ENCODE assay signal across 9 cellular contexts in the genomic region with DNA sequence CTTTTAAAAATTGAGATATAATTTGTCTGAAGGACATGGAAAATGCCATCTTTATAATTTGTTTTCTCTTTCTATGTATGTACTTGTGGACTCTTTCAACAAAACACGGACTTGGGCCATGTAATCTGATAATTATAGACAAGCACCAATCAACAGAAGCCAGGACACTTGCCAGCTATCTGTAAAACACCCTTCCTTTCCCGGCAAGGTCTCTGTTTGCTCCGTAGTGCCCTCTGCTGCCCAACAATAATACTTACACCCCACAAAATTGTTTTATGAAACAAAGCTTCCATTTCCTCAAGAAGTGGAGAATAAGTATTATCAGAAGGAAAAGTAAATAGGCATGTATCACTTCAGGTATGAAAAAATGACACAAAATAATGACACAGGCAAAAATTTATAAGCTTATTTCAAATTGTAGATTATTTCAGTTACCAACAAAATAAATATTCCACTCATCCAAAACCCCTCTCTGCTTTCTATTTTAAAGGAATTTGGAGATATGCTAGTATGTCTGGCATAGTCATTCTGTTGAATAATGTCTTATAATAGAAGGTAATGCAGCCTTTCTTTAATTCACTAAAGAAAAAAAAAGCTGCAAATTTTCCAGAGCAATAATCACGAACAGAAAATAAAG. TPM values are rescaled to one million over a fixed set of nuclear protein-coding genes. Genes with fewer than 3 reads are reported as not detected.
DNase-seq lines count a peak whose midpoint lies in the region; ATAC-seq and TF ChIP-seq lines count a peak whose summit lies in the region.
"Had no signal": no experiment of that assay in that cellular context is flagged by ENCODE, and none has a peak within 500 bp of the region (broad histone marks: within the 10 kb centered on the region; RNA-seq: fewer than 3 reads in every experiment).

No MANE protein-coding gene starts in this region.

- CTCF ChIA-PET in activated naive CD4-positive, alpha-beta T cell treated with anti-CD3 and anti-CD28 coated beads for 36 hours (lab: Charles Lee): interaction anchor here (0.6 to 2.3 kb wide), 38 partner anchors 8 to 619 kb away, joined by 3 to 40 read pairs (median 3); a partner anchor contains a TSS

- intact Hi-C loops in activated naive CD4-positive, alpha-beta T cell treated with anti-CD3 and anti-CD28 coated beads for 36 hours (cut with micrococcal nuclease): loop anchor here (1.0 to 5.0 kb wide), 8 partner anchors 12 to 1241 kb away; no protein-coding TSS in a partner anchor
- intact Hi-C loops in heart right ventricle (cut with DNase I) (loop anchor here in 5 of 10 donors (5.0 to 10.0 kb wide), 4 partner anchors 533 to 553 kb away; no protein-coding TSS in a partner anchor), sciatic nerve (cut with DNase I) (loop anchor here (10.0 kb wide), 1 partner anchor 363 kb away; no protein-coding TSS in a partner anchor)

- no peaks in the 10 kb centered on the region for H3K9me2 ChIP-seq in GM23248 (ENCODE audit: insufficient read depth)

- in situ Hi-C loops in GM23248 (cut with MboI): loop anchor here (10.0 to 25.0 kb wide), 2 partner anchors 435 to 553 kb away; no protein-coding TSS in a partner anchor

- no peak overlapping the region for H3K27ac Mint-ChIP-seq in activated naive CD4-positive, alpha-beta T cell treated with anti-CD3 and anti-CD28 coated beads for 36 hours

- H3K4me2 ChIP-seq in GM23248 (ENCODE audit: unreplicated experiment): no peak overlapping the region

- H3K4me1 Mint-ChIP-seq in activated naive CD4-positive, alpha-beta T cell treated with anti-CD3 and anti-CD28 coated beads for 36 hours (ENCODE audit: low read depth): no peaks in the 10 kb centered on the region

- H3K9me3 Mint-ChIP-seq in activated naive CD4-positive, alpha-beta T cell treated with anti-CD3 and anti-CD28 coated beads for 36 hours: no peaks in the 10 kb centered on the region

- no peaks in the 10 kb centered on the region for H3K27me3 Mint-ChIP-seq in activated naive CD4-positive, alpha-beta T cell treated with anti-CD3 and anti-CD28 coated beads for 36 hours (ENCODE audit: low read depth)

- peak in 8 of 9 donors; percentile 50 to 80 (median 74) for TF ChIP-seq CTCF in heart right ventricle (IDR thresholded peaks at IDR 0.05)

- ATAC-seq in SK-N-SH treated with all-trans-retinoic acid at 6 μM for 48 hours: peak; percentile 64
- peak in 4 of 8 donors; percentile 38 to 77 (median 60) for ATAC-seq in heart right ventricle
- ATAC-seq in sciatic nerve: peak; percentile 55
- ATAC-seq in GM21367 (IDR thresholded peaks at IDR 0.05; ENCODE audit: unreplicated experiment): no peak

- H3K9ac ChIP-seq in GM23248: no peak overlapping the region

- no peaks in the 10 kb centered on the region for H3K36me3 Mint-ChIP-seq in activated naive CD4-positive, alpha-beta T cell treated with anti-CD3 and anti-CD28 coated beads for 36 hours (ENCODE audit: low read depth)

- H2AFZ ChIP-seq in GM23248: no peak overlapping the region

- H4K20me1 ChIP-seq in GM23248 (ENCODE audit: insufficient read depth): no peaks in the 10 kb centered on the region

- H3K9me3 ChIP-seq in GM23248 (ENCODE audit: low read depth): no peaks in the 10 kb centered on the region
- no peaks in the 10 kb centered on the region for H3K9me3 ChIP-seq in heart right ventricle

- no peaks in the 10 kb centered on the region for H3K36me3 ChIP-seq in GM23248 (ENCODE audit: low read depth)
- H3K36me3 ChIP-seq in heart right ventricle: no peaks in the 10 kb centered on the region

- WGBS in GM23248 (ENCODE audit: low coverage in 1 of 2, low lambda C conversion rate in 2 of 2, missing lambda C conversion rate in 2 of 2), 2 experiments: 10 to 15% methylated on average over 4 of the region's 4 CpGs
- WGBS in heart right ventricle, 2 donors: 23 to 24% methylated on average over 4 of the region's 4 CpGs

- no peaks in the 10 kb centered on the region for H3K79me2 ChIP-seq in GM23248 (ENCODE audit: insufficient read depth)

- no peak overlapping the region for H3K4me3 Mint-ChIP-seq in activated naive CD4-positive, alpha-beta T cell treated with anti-CD3 and anti-CD28 coated beads for 36 hours

- peaks cover 3% of the 10 kb centered on the region; the same call in 1 of the 2 replicates for H3F3A ChIP-seq in GM23248 (ENCODE audit: insufficient read depth)

- DNase-seq in DMS114 treated with DMSO at 0.1 percent for 48 hours (lab: John Stamatoyannopoulos, UW; ENCODE audit: unreplicated experiment): peak; percentile 65
- peak; percentile 81 for DNase-seq in GM23248
- DNase-seq in NCI-H1105 (lab: John Stamatoyannopoulos, UW): peak; percentile 79
- DNase-seq in activated naive CD4-positive, alpha-beta T cell treated with anti-CD3 and anti-CD28 coated beads for 36 hours: peak; percentile 75
- DNase-seq in heart right ventricle: peak; percentile 14 to 31
- DNase-seq in sciatic nerve (ENCODE audit: low spot score): peak; percentile 60

- peaks cover 2% of the 10 kb centered on the region for H3K4me1 ChIP-seq in GM23248 (ENCODE audit: insufficient read depth)
- peaks cover 0 to 7% (median 0%) of the 10 kb centered on the region in 9 donors for H3K4me1 ChIP-seq in heart right ventricle

- H3K27ac ChIP-seq in GM23248: no peak overlapping the region
- H3K27ac ChIP-seq in heart right ventricle: no peak overlapping the region
- H3K27ac ChIP-seq: SK-N-MC had no signal

- no peak overlapping the region for H3K4me3 ChIP-seq in GM23248
- no peak overlapping the region for H3K4me3 ChIP-seq in heart right ventricle
- H3K4me3 ChIP-seq: SK-N-MC had no signal

- H3K27me3 ChIP-seq in GM23248 (replicated peaks; ENCODE audit: insufficient read depth) (no peaks in the 10 kb centered on the region), heart right ventricle (no peaks in the 10 kb centered on the region)

TF ChIP-seq in SK-N-SH treated with all-trans-retinoic acid at 6 μM for 48 hours, 23 proteins besides CTCF, POLR2A, EP300 and RAD21:
- TF ChIP-seq ZC3H10 (CRISPR knock-in tag; IDR thresholded peaks at IDR 0.05) (no peak), ESRRG (CRISPR knock-in tag; IDR thresholded peaks at IDR 0.05) (no peak), SNAI2 (CRISPR knock-in tag; IDR thresholded peaks at IDR 0.05) (no peak), GLIS3 (CRISPR knock-in tag; IDR thresholded peaks at IDR 0.05) (no peak), TOX (CRISPR knock-in tag; IDR thresholded peaks at IDR 0.05; ENCODE audit: borderline replicate concordance) (no peak)
- TF ChIP-seq, protein P1, sequence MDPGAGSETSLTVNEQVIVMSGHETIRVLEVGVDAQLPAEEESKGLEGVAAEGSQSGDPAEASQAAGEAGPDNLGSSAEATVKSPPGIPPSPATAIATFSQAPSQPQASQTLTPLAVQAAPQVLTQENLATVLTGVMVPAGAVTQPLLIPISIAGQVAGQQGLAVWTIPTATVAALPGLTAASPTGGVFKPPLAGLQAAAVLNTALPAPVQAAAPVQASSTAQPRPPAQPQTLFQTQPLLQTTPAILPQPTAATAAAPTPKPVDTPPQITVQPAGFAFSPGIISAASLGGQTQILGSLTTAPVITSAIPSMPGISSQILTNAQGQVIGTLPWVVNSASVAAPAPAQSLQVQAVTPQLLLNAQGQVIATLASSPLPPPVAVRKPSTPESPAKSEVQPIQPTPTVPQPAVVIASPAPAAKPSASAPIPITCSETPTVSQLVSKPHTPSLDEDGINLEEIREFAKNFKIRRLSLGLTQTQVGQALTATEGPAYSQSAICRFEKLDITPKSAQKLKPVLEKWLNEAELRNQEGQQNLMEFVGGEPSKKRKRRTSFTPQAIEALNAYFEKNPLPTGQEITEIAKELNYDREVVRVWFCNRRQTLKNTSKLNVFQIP (CRISPR knock-in tag; IDR thresholded peaks at IDR 0.05; ENCODE audit: borderline replicate concordance, low read depth): no peak

RNA-seq across cellular contexts. Expression of a gene that starts 32.8 kb away (rescaled TPM):
- 0.11 TPM in 1 of 2 replicates, not detected in the other for total RNA-seq in GM23248 (2014; rRNA removed; shearing (Covaris generic))
- polyA plus RNA-seq in GM23248 (2016; fragmentation: Nextera tagmentation; extraction: Ambion mirVana) (0.08 TPM in 1 of 2 replicates, not detected in the other), heart right ventricle (under 1 TPM; 0.12 to 0.22 TPM)
- under 1 TPM in 1 of 2 experiments, not detected in 1; 0.07 TPM for total RNA-seq in activated naive CD4-positive, alpha-beta T cell treated with anti-CD3 and anti-CD28 coated beads for 36 hours
- total RNA-seq in heart right ventricle (1 to 10 TPM in 1 of 10 donors, under 1 TPM in 9; 0.16 to 1.1 (median 0.32) TPM), sciatic nerve (0.58 TPM)

Comparison
In these comparisons a context has a peak if more than half of its experiments do, and no peak if none do; other contexts are left out.
1. DNase-seq: peak in every context shown above with its lines; median percentile 81 in GM23248; 79 in NCI-H1105; 75 in activated naive CD4-positive, alpha-beta T cell treated with anti-CD3 and anti-CD28 coated beads for 36 hours; 65 in DMS114 treated with DMSO at 0.1 percent for 48 hours; 60 in sciatic nerve; 22 in heart right ventricle.